Comparison of ENCODE assay signal across 8 cellular contexts in genomic region chr12:96986883-96987523, GRCh38.
DNase-seq lines count a peak whose midpoint lies in the region; ATAC-seq and TF ChIP-seq lines count a peak whose summit lies in the region.

No MANE protein-coding gene starts in this region.

- H2AFZ ChIP-seq in DND-41 (ENCODE audit: low read depth, low read length) (no peak overlapping the region), fibroblast of lung (ENCODE audit: low read length) (no peak overlapping the region), smooth muscle cell (ENCODE audit: low read depth) (no peak overlapping the region)

- no peaks in the 10 kb centered on the region for H3K27me3 ChIP-seq in DND-41 (ENCODE audit: insufficient read depth, low read length, poor library complexity)
- H3K27me3 ChIP-seq in fibroblast of lung (ENCODE audit: control insufficient read depth, insufficient read depth, low read length), result peaks cover 5% of the 10 kb centered on the region
- peaks cover 14% of the 10 kb centered on the region for H3K27me3 ChIP-seq in smooth muscle cell (ENCODE audit: low read depth)

- peaks cover 4% of the 10 kb centered on the region for H3K27me3 Mint-ChIP-seq in activated T-helper 17 cell treated with anti-CD3 and anti-CD28 coated beads, Interleukin-2, amount 50 U/mL, for 72 hours
- peaks cover 20% of the 10 kb centered on the region for H3K27me3 Mint-ChIP-seq in activated naive CD4-positive, alpha-beta T cell treated with anti-CD3 and anti-CD28 coated beads, Interleukin-2, amount 10 ng/mL, durations not matched to agents 7 days and 5 days

- no peaks in the 10 kb centered on the region for H3K4me1 Mint-ChIP-seq in activated T-helper 17 cell treated with anti-CD3 and anti-CD28 coated beads, Interleukin-2, amount 50 U/mL, for 72 hours
- H3K4me1 Mint-ChIP-seq in activated naive CD4-positive, alpha-beta T cell treated with anti-CD3 and anti-CD28 coated beads, Interleukin-2, amount 10 ng/mL, durations not matched to agents 7 days and 5 days, result peaks cover 6% of the 10 kb centered on the region

- CTCF ChIA-PET in activated naive CD4-positive, alpha-beta T cell treated with anti-CD3 and anti-CD28 coated beads, Interleukin-2, amount 10 ng/mL, durations not matched to agents 7 days and 5 days (lab: Charles Lee), result interaction anchor here (0.9 to 2.1 kb wide), 12 partner anchors 9 to 1412 kb away, joined by 3 to 10 read pairs (median 4); no protein-coding TSS in a partner anchor

- H3K27ac Mint-ChIP-seq in activated T-helper 17 cell treated with anti-CD3 and anti-CD28 coated beads, Interleukin-2, amount 50 U/mL, for 72 hours, result no peak overlapping the region
- H3K27ac Mint-ChIP-seq in activated naive CD4-positive, alpha-beta T cell treated with anti-CD3 and anti-CD28 coated beads, Interleukin-2, amount 10 ng/mL, durations not matched to agents 7 days and 5 days, result no peak overlapping the region

- H3K36me3 ChIP-seq in DND-41 (ENCODE audit: insufficient read depth, low read length) (no peaks in the 10 kb centered on the region), fibroblast of lung (ENCODE audit: control insufficient read depth, insufficient read depth, low read length) (no peaks in the 10 kb centered on the region), smooth muscle cell (ENCODE audit: low read depth) (no peaks in the 10 kb centered on the region)

- H3K9ac ChIP-seq in DND-41 (ENCODE audit: low read depth, low read length) (no peak overlapping the region), fibroblast of lung (ENCODE audit: insufficient read depth, low read length) (no peak overlapping the region), smooth muscle cell (ENCODE audit: low read depth) (no peak overlapping the region)

- no peaks in the 10 kb centered on the region for H3K9me3 Mint-ChIP-seq in activated T-helper 17 cell treated with anti-CD3 and anti-CD28 coated beads, Interleukin-2, amount 50 U/mL, for 72 hours
- H3K9me3 Mint-ChIP-seq in activated naive CD4-positive, alpha-beta T cell treated with anti-CD3 and anti-CD28 coated beads, Interleukin-2, amount 10 ng/mL, durations not matched to agents 7 days and 5 days, result no peaks in the 10 kb centered on the region

- H3F3A ChIP-seq in smooth muscle cell (ENCODE audit: low read depth), result peaks cover 4% of the 10 kb centered on the region

- no peaks in the 10 kb centered on the region for H3K9me3 ChIP-seq in DND-41 (ENCODE audit: insufficient read depth, low read length, severe bottlenecking)
- H3K9me3 ChIP-seq in fibroblast of lung (ENCODE audit: control insufficient read depth, insufficient read depth, low read depth, low read length), result no peaks in the 10 kb centered on the region
- no peaks in the 10 kb centered on the region for H3K9me3 ChIP-seq in smooth muscle cell (replicated peaks; ENCODE audit: low read depth)

- H3K79me2 ChIP-seq in DND-41 (ENCODE audit: insufficient read depth, low read length) (no peaks in the 10 kb centered on the region), fibroblast of lung (ENCODE audit: control insufficient read depth, insufficient read depth, low read length) (no peaks in the 10 kb centered on the region), smooth muscle cell (ENCODE audit: low read depth) (no peaks in the 10 kb centered on the region)

- peak; percentile 65 for TF ChIP-seq CTCF in DND-41 (IDR thresholded peaks at IDR 0.05; ENCODE audit: borderline replicate concordance, extremely low read depth, low read length, poor library complexity, severe bottlenecking)
- peak; percentile 55 to 67 for TF ChIP-seq CTCF in fibroblast of lung (conservative IDR thresholded peaks at IDR 0.05 in 1 of 2, IDR thresholded peaks at IDR 0.05 in 1 of 2; ENCODE audit: low read depth in 1 of 2, low read length in 2 of 2)
- TF ChIP-seq CTCF in smooth muscle cell (IDR thresholded peaks at IDR 0.05; ENCODE audit: borderline replicate concordance, insufficient read depth, poor library complexity, severe bottlenecking), result peak; percentile 71

- H4K20me1 ChIP-seq in DND-41 (ENCODE audit: insufficient read depth, low read length) (no peaks in the 10 kb centered on the region), fibroblast of lung (ENCODE audit: control insufficient read depth, extremely low read depth, insufficient read depth, low read length) (no peaks in the 10 kb centered on the region), smooth muscle cell (ENCODE audit: low read depth) (no peaks in the 10 kb centered on the region)

- H3K4me2 ChIP-seq in DND-41 (ENCODE audit: insufficient read depth, low read length) (no peak overlapping the region), fibroblast of lung (ENCODE audit: extremely low read depth, insufficient read depth, low read length) (no peak overlapping the region), smooth muscle cell (no peak overlapping the region)

- 11% methylated on average over 2 of the region's 2 CpGs for WGBS in smooth muscle cell (ENCODE audit: low lambda C conversion rate)

- no peak for ATAC-seq in DND-41 (ENCODE audit: insufficient read depth, low read depth)
- ATAC-seq in activated T-helper 17 cell treated with anti-CD3 and anti-CD28 coated beads, Interleukin-2, amount 50 U/mL, for 72 hours (replicated peaks), result no peak

- no peaks in the 10 kb centered on the region for H3K36me3 Mint-ChIP-seq in activated T-helper 17 cell treated with anti-CD3 and anti-CD28 coated beads, Interleukin-2, amount 50 U/mL, for 72 hours (ENCODE audit: low read depth)
- no peaks in the 10 kb centered on the region for H3K36me3 Mint-ChIP-seq in activated naive CD4-positive, alpha-beta T cell treated with anti-CD3 and anti-CD28 coated beads, Interleukin-2, amount 10 ng/mL, durations not matched to agents 7 days and 5 days

- DNase-seq in DND-41, result peak; percentile 8
- DNase-seq in HT1080 (ENCODE audit: low read depth), result peak; percentile 29
- DNase-seq in RPMI7951 (ENCODE audit: low read depth), result peak; percentile 8
- peak; percentile 9 to 39 for DNase-seq in fibroblast of lung (ENCODE audit: low read depth in 2 of 2)
- DNase-seq in smooth muscle cell (lab: John Stamatoyannopoulos, UW; ENCODE audit: unreplicated experiment), result no peak
- DNase-seq in NK-92 (lab: John Stamatoyannopoulos, UW; ENCODE audit: unreplicated experiment), result no peak
- DNase-seq in activated naive CD4-positive, alpha-beta T cell treated with anti-CD3 and anti-CD28 coated beads, Interleukin-2, amount 10 ng/mL, durations not matched to agents 7 days and 5 days, result no peak

- H3K4me1 ChIP-seq in DND-41 (ENCODE audit: insufficient read depth, low read length) (no peaks in the 10 kb centered on the region), fibroblast of lung (ENCODE audit: control insufficient read depth, extremely low read depth, insufficient read depth, low read length) (no peaks in the 10 kb centered on the region), smooth muscle cell (ENCODE audit: low read depth) (peaks cover 35% of the 10 kb centered on the region)

- H3K4me3 Mint-ChIP-seq in activated T-helper 17 cell treated with anti-CD3 and anti-CD28 coated beads, Interleukin-2, amount 50 U/mL, for 72 hours, result no peak overlapping the region
- no peak overlapping the region for H3K4me3 Mint-ChIP-seq in activated naive CD4-positive, alpha-beta T cell treated with anti-CD3 and anti-CD28 coated beads, Interleukin-2, amount 10 ng/mL, durations not matched to agents 7 days and 5 days

- no peak overlapping the region for H3K27ac ChIP-seq in DND-41 (ENCODE audit: low read length)
- H3K27ac ChIP-seq in fibroblast of lung (ENCODE audit: insufficient read depth, low read length), result no peak overlapping the region
- no peak overlapping the region for H3K27ac ChIP-seq in smooth muscle cell (ENCODE audit: low read depth)

- no peak overlapping the region for H3K4me3 ChIP-seq in DND-41 (ENCODE audit: low read depth in 1 of 2, low read length in 2 of 2)
- no peak overlapping the region for H3K4me3 ChIP-seq in fibroblast of lung (replicated peaks in 1 of 4; ENCODE audit: control extremely low read depth in 1 of 4, insufficient read depth in 1 of 4, low read depth in 3 of 4, low read length in 4 of 4)
- H3K4me3 ChIP-seq in smooth muscle cell, result no peak overlapping the region

Comparison
In these comparisons a context has a peak if more than half of its experiments do, and no peak if none do; other contexts are left out.
1. DNase-seq: peak in DND-41 (single experiment), HT1080 (single experiment), RPMI7951 (single experiment) and fibroblast of lung (2 of 2); none in smooth muscle cell (single experiment), NK-92 (single experiment) and activated naive CD4-positive, alpha-beta T cell treated with anti-CD3 and anti-CD28 coated beads, Interleukin-2, amount 10 ng/mL, durations not matched to agents 7 days and 5 days (single experiment).
2. Peak in every context shown above with its lines, with median percentiles within 50 percentile points of each other: CTCF ChIP-seq.